In the genomic region with DNA sequence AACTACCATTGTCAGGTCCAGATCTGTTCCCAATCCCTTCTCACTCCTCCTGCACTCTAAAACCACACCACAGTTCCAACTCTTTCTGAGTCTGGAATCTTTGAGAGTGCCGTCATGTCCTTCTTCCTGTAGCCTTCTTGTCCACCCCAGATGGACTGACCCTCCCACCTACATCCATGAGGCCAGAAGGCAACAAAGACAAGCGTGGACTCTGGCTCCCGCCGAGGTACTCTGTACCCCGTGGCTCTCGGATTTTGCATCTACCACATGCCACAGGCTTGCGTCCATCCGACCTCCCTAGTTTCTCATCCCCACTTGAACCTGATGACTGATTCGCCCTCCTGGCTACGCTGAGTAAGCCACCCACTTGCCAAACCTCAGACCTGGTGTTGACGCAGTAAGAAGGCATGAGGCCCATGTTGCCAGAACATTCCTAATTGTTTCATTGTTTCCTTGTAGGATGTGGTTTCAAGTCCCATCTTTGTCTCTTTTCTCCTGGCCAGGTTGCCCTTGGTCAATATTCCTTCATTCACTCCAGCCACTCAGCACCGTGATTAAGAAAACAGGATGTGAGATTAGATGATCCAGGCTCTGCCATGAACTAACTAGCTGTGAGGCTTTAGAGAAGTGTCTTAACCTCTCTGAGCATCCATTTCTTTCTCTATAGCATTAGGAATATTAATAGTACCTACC, we compare ENCODE assay signal across 10 cellular contexts. TPM values are rescaled to one million over a fixed set of nuclear protein-coding genes. Genes with fewer than 3 reads are reported as not detected.
DNase-seq lines count a peak whose midpoint lies in the region; TF ChIP-seq lines count a peak whose summit lies in the region.
"Had no signal": no experiment of that assay in that cellular context is flagged by ENCODE, and none has a peak within 500 bp of the region (broad histone marks: within the 10 kb centered on the region; RNA-seq: fewer than 3 reads in every experiment).

No MANE protein-coding gene starts in this region.

- no peak overlapping the region for H3K4me3 ChIP-seq in fibroblast of mammary gland (ENCODE audit: control insufficient read depth, low read depth, low read length)
- H3K4me3 ChIP-seq in retinal pigment epithelial cell (ENCODE audit: low read length) = no peak overlapping the region

- DNase-seq in GM03348 (ENCODE audit: low spot score) (peak; percentile 87), SK-MEL-5 (ENCODE audit: low read depth, low spot score) (peak; percentile 6), fibroblast of mammary gland (ENCODE audit: low read depth) (peak; percentile 100), retinal pigment epithelial cell (ENCODE audit: low read depth) (peak; percentile 89), iPS-NIHi11 (ENCODE audit: low spot score) (no peak), NCI-H774 (lab: John Stamatoyannopoulos, UW) (no peak), NCI-H526 (lab: John Stamatoyannopoulos, UW) (no peak)
- no peak for DNase-seq in activated effector memory CD4-positive, alpha-beta T cell treated with anti-CD3 and anti-CD28 coated beads, Interleukin-2, amount 50 U/mL, for 16 hours
- DNase-seq: NCI-H510A; stimulated activated naive CD8-positive, alpha-beta T cell treated with anti-CD3 and anti-CD28 coated beads, Interleukin-15, Interleukin-2, amounts not matched to agents 100 U/mL and 50 U/mL, for 24 hours had no signal

- in situ Hi-C loops in SK-MEL-5 (cut with HindIII; ENCODE audit: low pct_unique_long_range_greater_than_20kb, low sequenced_read_pairs) = no loop called here

- TF ChIP-seq CTCF in fibroblast of mammary gland (conservative IDR thresholded peaks at IDR 0.05; ENCODE audit: control insufficient read depth, insufficient read depth, low read depth, low read length) (no peak), retinal pigment epithelial cell (conservative IDR thresholded peaks at IDR 0.05; ENCODE audit: low read depth, low read length) (no peak)

RNA-seq across cellular contexts. Expression of a gene that starts 1.1 kb away (rescaled TPM):
- total RNA-seq in SK-MEL-5 (2014; rRNA removed; shearing (Covaris generic)) = 106 and 122 TPM in 2 replicates
- 53.3 and 82.7 TPM in 2 replicates for polyA plus RNA-seq in SK-MEL-5 (2015; cell fraction: cytosol; rRNA removed)
- 50.6 and 68.8 TPM in 2 replicates for polyA plus RNA-seq in SK-MEL-5 (2015; cell fraction: nucleus; rRNA removed)

Comparison
In these comparisons a context has a peak if more than half of its experiments do, and no peak if none do; other contexts are left out.
1. DNase-seq: peak in GM03348 (single experiment), SK-MEL-5 (single experiment), fibroblast of mammary gland (single experiment) and retinal pigment epithelial cell (single experiment); none in iPS-NIHi11 (single experiment), NCI-H774 (single experiment), activated effector memory CD4-positive, alpha-beta T cell treated with anti-CD3 and anti-CD28 coated beads, Interleukin-2, amount 50 U/mL, for 16 hours (single experiment) and NCI-H526 (0 of 2).